In genomic region chr20:2102585-2103453, GRCh38 we compare ENCODE assay signal across 1 cellular context.
TF ChIP-seq lines count a peak whose summit lies in the region.

No MANE protein-coding gene starts in this region.

TF ChIP-seq in IMR-90, 13 proteins besides CTCF, POLR2A, EP300 and RAD21 (continued from another document):
- TF ChIP-seq BHLHE40 (IDR thresholded peaks at IDR 0.05; ENCODE audit: low read depth, low read length) (no peak), CHD1 (IDR thresholded peaks at IDR 0.05; ENCODE audit: low read depth, low read length) (no peak), SMC3 (IDR thresholded peaks at IDR 0.05; ENCODE audit: low read depth, low read length) (no peak), RCOR1 (IDR thresholded peaks at IDR 0.05; ENCODE audit: insufficient replicate concordance, low read length) (no peak), MXI1 (IDR thresholded peaks at IDR 0.05; ENCODE audit: borderline replicate concordance, low read depth, low read length) (no peak; the same call in 1 of the 2 replicates), NFE2L2 (IDR thresholded peaks at IDR 0.05; ENCODE audit: low read depth, low read length) (no peak), USF2 (IDR thresholded peaks at IDR 0.05; ENCODE audit: low read depth, low read length) (no peak), MAFK (IDR thresholded peaks at IDR 0.05; ENCODE audit: low read depth, low read length) (no peak), FOS (IDR thresholded peaks at IDR 0.05; ENCODE audit: low read depth, low read length) (peak; percentile 17; the same call in 1 of the 2 replicates), ELK1 (IDR thresholded peaks at IDR 0.05; ENCODE audit: borderline replicate concordance, low read depth, low read length) (no peak), CEBPB (IDR thresholded peaks at IDR 0.05; ENCODE audit: low read depth, low read length) (no peak)
